ENCODE assay signal across 22 cellular contexts in the genomic region with DNA sequence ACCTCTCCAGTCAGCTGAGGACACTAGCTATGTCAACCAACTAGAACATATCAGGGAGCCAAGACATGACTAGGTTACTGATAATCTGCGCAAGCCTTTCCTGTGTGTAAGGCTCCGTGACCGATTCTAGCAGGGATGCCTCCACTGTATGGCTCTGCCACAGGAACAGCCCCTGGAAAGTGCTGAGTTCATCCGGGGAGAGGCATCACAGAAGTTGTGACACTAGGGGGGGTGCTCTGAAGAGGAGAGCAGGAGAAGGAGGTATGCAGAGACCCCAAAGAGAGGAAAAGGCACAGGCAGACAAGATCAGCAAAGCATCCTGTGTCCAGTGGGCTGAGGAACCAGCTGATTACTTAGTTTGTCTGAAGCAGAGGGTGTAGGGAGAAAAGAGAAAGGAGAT. TPM values are rescaled to one million over a fixed set of nuclear protein-coding genes. Genes with fewer than 3 reads are reported as not detected.
DNase-seq lines count a peak whose midpoint lies in the region; ATAC-seq and TF ChIP-seq lines count a peak whose summit lies in the region.
"Had no signal": no experiment of that assay in that cellular context is flagged by ENCODE, and none has a peak within 500 bp of the region (broad histone marks: within the 10 kb centered on the region; RNA-seq: fewer than 3 reads in every experiment).

No MANE protein-coding gene starts in this region.

- peak overlapping the region; percentile 43 for H3K27ac Mint-ChIP-seq in activated CD4-positive, alpha-beta T cell treated with anti-CD3 and anti-CD28 coated beads for 36 hours
- H3K27ac Mint-ChIP-seq in CD4-positive, alpha-beta T cell: peak overlapping the region; percentile 71
- H3K27ac Mint-ChIP-seq in activated naive CD8-positive, alpha-beta T cell treated with anti-CD3 and anti-CD28 coated beads, Interleukin-2, amount 50 U/mL, for 24 hours: peak overlapping the region; percentile 51
- no peak overlapping the region for H3K27ac Mint-ChIP-seq in HFFc6
- H3K27ac Mint-ChIP-seq: activated CD8-positive, alpha-beta memory T cell treated with anti-CD3 and anti-CD28 coated beads, Interleukin-2, amount 10 ng/mL, durations not matched to agents 7 days and 5 days; stimulated activated naive CD8-positive, alpha-beta T cell treated with anti-CD3 and anti-CD28 coated beads, Interleukin-15, amount 100 ng/mL, for 72 hours had no signal

- POLR2A ChIA-PET in activated CD4-positive, alpha-beta T cell treated with anti-CD3 and anti-CD28 coated beads for 36 hours (lab: Charles Lee): no interaction called here
- POLR2A ChIA-PET in CD4-positive, alpha-beta T cell (lab: Charles Lee): interaction anchor here (0.7 to 1.2 kb wide), 3 partner anchors 9 to 14 kb away, joined by 3 to 4 read pairs (median 3); no protein-coding TSS in a partner anchor

- peaks cover 9% of the 10 kb centered on the region for H3K4me1 ChIP-seq in upper lobe of right lung
- H3K4me1 ChIP-seq: gastrocnemius medialis had no signal

- intact Hi-C loops in activated CD4-positive, alpha-beta T cell treated with anti-CD3 and anti-CD28 coated beads for 36 hours (cut with DNase I, micrococcal nuclease): no loop called here
- intact Hi-C loops in CD4-positive, alpha-beta T cell (cut with DNase I, micrococcal nuclease): no loop called here
- intact Hi-C loops in upper lobe of right lung (cut with DNase I): no loop called here

- peaks cover 24% of the 10 kb centered on the region for H3K4me1 Mint-ChIP-seq in activated CD4-positive, alpha-beta T cell treated with anti-CD3 and anti-CD28 coated beads for 36 hours
- peaks cover 35% of the 10 kb centered on the region for H3K4me1 Mint-ChIP-seq in CD4-positive, alpha-beta T cell (ENCODE audit: low read depth)
- H3K4me1 Mint-ChIP-seq in activated naive CD8-positive, alpha-beta T cell treated with anti-CD3 and anti-CD28 coated beads, Interleukin-2, amount 50 U/mL, for 24 hours: peaks cover 24% of the 10 kb centered on the region
- H3K4me1 Mint-ChIP-seq in HFFc6 (ENCODE audit: low read depth): peaks cover 9% of the 10 kb centered on the region

- no peak for DNase-seq in activated CD4-positive, alpha-beta T cell treated with anti-CD3 and anti-CD28 coated beads for 36 hours
- no peak for DNase-seq in activated CD4-positive, alpha-beta T cell treated with anti-CD3 and anti-CD28 coated beads, Interleukin-2, amount 50 U/mL, for 4 hours
- DNase-seq in CD4-positive, alpha-beta T cell: no peak
- DNase-seq in activated naive CD8-positive, alpha-beta T cell treated with anti-CD3 and anti-CD28 coated beads, Interleukin-2, amount 50 U/mL, for 24 hours: no peak
- peak; percentile 2 for DNase-seq in mucosa of gallbladder (ENCODE audit: low spot score)
- no peak for DNase-seq in HFFc6
- DNase-seq in upper lobe of right lung: no peak
- DNase-seq in GOT3 (lab: John Stamatoyannopoulos, UW): no peak
- DNase-seq: 8988T; activated CD8-positive, alpha-beta memory T cell treated with anti-CD3 and anti-CD28 coated beads, Interleukin-2, amount 10 ng/mL, durations not matched to agents 7 days and 5 days; amygdala; cortex of kidney; gastrocnemius medialis; left colon; mammary epithelial cell; NCI-H1105; NCI-H2029 treated with DMSO at 0.1 percent for 48 hours; NCI-H526 treated with DMSO at 0.1 percent for 48 hours; Right ventricle myocardium superior; stimulated activated naive CD8-positive, alpha-beta T cell treated with anti-CD3 and anti-CD28 coated beads, Interleukin-15, amount 100 ng/mL, for 72 hours had no signal

- H3K9me3 Mint-ChIP-seq in activated CD4-positive, alpha-beta T cell treated with anti-CD3 and anti-CD28 coated beads for 36 hours (ENCODE audit: low read depth): no peaks in the 10 kb centered on the region
- no peaks in the 10 kb centered on the region for H3K9me3 Mint-ChIP-seq in CD4-positive, alpha-beta T cell
- no peaks in the 10 kb centered on the region for H3K9me3 Mint-ChIP-seq in activated naive CD8-positive, alpha-beta T cell treated with anti-CD3 and anti-CD28 coated beads, Interleukin-2, amount 50 U/mL, for 24 hours
- no peaks in the 10 kb centered on the region for H3K9me3 Mint-ChIP-seq in HFFc6
- H3K9me3 Mint-ChIP-seq: stimulated activated naive CD8-positive, alpha-beta T cell treated with anti-CD3 and anti-CD28 coated beads, Interleukin-15, amount 100 ng/mL, for 72 hours had no signal

- TF ChIP-seq CTCF in CD4-positive, alpha-beta T cell (IDR thresholded peaks at IDR 0.05): no peak
- TF ChIP-seq CTCF in HFFc6 (IDR thresholded peaks at IDR 0.05) (no peak), upper lobe of right lung (IDR thresholded peaks at IDR 0.05) (no peak)

- no peak overlapping the region for H3K4me3 ChIP-seq in upper lobe of right lung
- H3K4me3 ChIP-seq: gastrocnemius medialis, hepatocyte had no signal

- H3K4me3 Mint-ChIP-seq in activated CD4-positive, alpha-beta T cell treated with anti-CD3 and anti-CD28 coated beads for 36 hours: no peak overlapping the region
- no peak overlapping the region for H3K4me3 Mint-ChIP-seq in CD4-positive, alpha-beta T cell
- H3K4me3 Mint-ChIP-seq in activated naive CD8-positive, alpha-beta T cell treated with anti-CD3 and anti-CD28 coated beads, Interleukin-2, amount 50 U/mL, for 24 hours: no peak overlapping the region
- H3K4me3 Mint-ChIP-seq in HFFc6: no peak overlapping the region
- H3K4me3 Mint-ChIP-seq: activated CD8-positive, alpha-beta memory T cell treated with anti-CD3 and anti-CD28 coated beads, Interleukin-2, amount 10 ng/mL, durations not matched to agents 7 days and 5 days; stimulated activated naive CD8-positive, alpha-beta T cell treated with anti-CD3 and anti-CD28 coated beads, Interleukin-15, amount 100 ng/mL, for 72 hours had no signal

- H3K27ac ChIP-seq in CD4-positive, alpha-beta T cell (ENCODE audit: low read depth, low read length): no peak overlapping the region
- H3K27ac ChIP-seq in upper lobe of right lung: no peak overlapping the region
- H3K27ac ChIP-seq: gastrocnemius medialis, hepatocyte, neutrophil had no signal

- H3K36me3 Mint-ChIP-seq in activated CD4-positive, alpha-beta T cell treated with anti-CD3 and anti-CD28 coated beads for 36 hours (ENCODE audit: low read depth): peaks cover 57% of the 10 kb centered on the region
- H3K36me3 Mint-ChIP-seq in CD4-positive, alpha-beta T cell (ENCODE audit: low read depth): peaks cover 88% of the 10 kb centered on the region
- peaks cover 53% of the 10 kb centered on the region for H3K36me3 Mint-ChIP-seq in activated naive CD8-positive, alpha-beta T cell treated with anti-CD3 and anti-CD28 coated beads, Interleukin-2, amount 50 U/mL, for 24 hours (ENCODE audit: low read depth)
- H3K36me3 Mint-ChIP-seq in HFFc6 (ENCODE audit: low read depth): peaks cover 19% of the 10 kb centered on the region

- H3K9me3 ChIP-seq in CD4-positive, alpha-beta T cell (ENCODE audit: control insufficient read depth, low read length): no peaks in the 10 kb centered on the region
- H3K9me3 ChIP-seq in upper lobe of right lung: no peaks in the 10 kb centered on the region
- H3K9me3 ChIP-seq: gastrocnemius medialis, neutrophil had no signal

- CTCF ChIA-PET in activated CD4-positive, alpha-beta T cell treated with anti-CD3 and anti-CD28 coated beads for 36 hours (lab: Charles Lee): interaction anchor here (0.5 to 4.1 kb wide), 8 partner anchors 9 to 259 kb away, joined by 3 to 22 read pairs (median 4); no protein-coding TSS in a partner anchor
- CTCF ChIA-PET in CD4-positive, alpha-beta T cell (lab: Charles Lee): interaction anchor here (1.1 to 3.1 kb wide), 4 partner anchors 16 to 157 kb away, joined by 3 to 15 read pairs (median 4); no protein-coding TSS in a partner anchor

- no peak for ATAC-seq in activated CD4-positive, alpha-beta T cell treated with anti-CD3 and anti-CD28 coated beads for 36 hours
- ATAC-seq in CD4-positive, alpha-beta T cell (ENCODE audit: poor library complexity): no peak
- no peak for ATAC-seq in activated naive CD8-positive, alpha-beta T cell treated with anti-CD3 and anti-CD28 coated beads, Interleukin-2, amount 50 U/mL, for 24 hours
- ATAC-seq in upper lobe of right lung: no peak
- ATAC-seq: activated CD8-positive, alpha-beta memory T cell treated with anti-CD3 and anti-CD28 coated beads, Interleukin-2, amount 10 ng/mL, durations not matched to agents 7 days and 5 days; gastrocnemius medialis had no signal

- H3K36me3 ChIP-seq in upper lobe of right lung: peaks cover 96% of the 10 kb centered on the region

- H3K27me3 Mint-ChIP-seq in activated CD4-positive, alpha-beta T cell treated with anti-CD3 and anti-CD28 coated beads for 36 hours: no peaks in the 10 kb centered on the region
- no peaks in the 10 kb centered on the region for H3K27me3 Mint-ChIP-seq in CD4-positive, alpha-beta T cell
- no peaks in the 10 kb centered on the region for H3K27me3 Mint-ChIP-seq in activated naive CD8-positive, alpha-beta T cell treated with anti-CD3 and anti-CD28 coated beads, Interleukin-2, amount 50 U/mL, for 24 hours
- H3K27me3 Mint-ChIP-seq in HFFc6 (ENCODE audit: insufficient read depth): peaks cover 4% of the 10 kb centered on the region; the same call in 1 of the 2 replicates
- H3K27me3 Mint-ChIP-seq: activated CD8-positive, alpha-beta memory T cell treated with anti-CD3 and anti-CD28 coated beads, Interleukin-2, amount 10 ng/mL, durations not matched to agents 7 days and 5 days; stimulated activated naive CD8-positive, alpha-beta T cell treated with anti-CD3 and anti-CD28 coated beads, Interleukin-15, amount 100 ng/mL, for 72 hours had no signal

- no peaks in the 10 kb centered on the region for H3K27me3 ChIP-seq in CD4-positive, alpha-beta T cell (ENCODE audit: control insufficient read depth, insufficient read depth, low read length)
- no peaks in the 10 kb centered on the region for H3K27me3 ChIP-seq in upper lobe of right lung
- H3K27me3 ChIP-seq: gastrocnemius medialis, hepatocyte, neutrophil had no signal

RNA-seq across cellular contexts. Expression of a gene that starts 13.5 kb away (rescaled TPM):
- total RNA-seq in activated CD4-positive, alpha-beta T cell treated with anti-CD3 and anti-CD28 coated beads for 36 hours: 10 to 100 TPM; 51.6 to 70.7 TPM
- 100 to 1,000 TPM; 125 to 126 TPM for total RNA-seq in CD4-positive, alpha-beta T cell
- 16.8 TPM for total RNA-seq in mucosa of gallbladder
- total RNA-seq in HFFc6 (2021; fragmentation: NEBNext Ultra II Directional; extraction: Animal tissue kit (Norgen Biotek cat#: 25700)): 10 to 100 TPM; 14.3 to 26.5 (median 22.6) TPM
- total RNA-seq in upper lobe of right lung: 68.9 TPM
